ENCODE assay signal across 1 cellular context in genomic region chr1:27554293-27554692, GRCh38.
TF ChIP-seq lines count a peak whose summit lies in the region.

No MANE protein-coding gene starts in this region.

TF ChIP-seq in GM23338, 12 proteins besides CTCF, POLR2A, EP300 and RAD21:
- TF ChIP-seq JUNB (IDR thresholded peaks at IDR 0.05; ENCODE audit: unreplicated experiment): no peak
- TF ChIP-seq POLR2AphosphoS5 (IDR thresholded peaks at IDR 0.05; ENCODE audit: low read depth): no peak
- no peak for TF ChIP-seq ZNF462 (CRISPR knock-in tag; IDR thresholded peaks at IDR 0.05)
- no peak for TF ChIP-seq REST (IDR thresholded peaks at IDR 0.05; ENCODE audit: unreplicated experiment)
- TF ChIP-seq CREB1 (CRISPR knock-in tag; IDR thresholded peaks at IDR 0.05; ENCODE audit: low read depth): no peak
- no peak for TF ChIP-seq STAT1 (IDR thresholded peaks at IDR 0.05; ENCODE audit: unreplicated experiment)
- no peak for TF ChIP-seq ETS1 (IDR thresholded peaks at IDR 0.05)
TF ChIP-seq in GM23338: peak in this region for 0.
